In the genomic region with DNA sequence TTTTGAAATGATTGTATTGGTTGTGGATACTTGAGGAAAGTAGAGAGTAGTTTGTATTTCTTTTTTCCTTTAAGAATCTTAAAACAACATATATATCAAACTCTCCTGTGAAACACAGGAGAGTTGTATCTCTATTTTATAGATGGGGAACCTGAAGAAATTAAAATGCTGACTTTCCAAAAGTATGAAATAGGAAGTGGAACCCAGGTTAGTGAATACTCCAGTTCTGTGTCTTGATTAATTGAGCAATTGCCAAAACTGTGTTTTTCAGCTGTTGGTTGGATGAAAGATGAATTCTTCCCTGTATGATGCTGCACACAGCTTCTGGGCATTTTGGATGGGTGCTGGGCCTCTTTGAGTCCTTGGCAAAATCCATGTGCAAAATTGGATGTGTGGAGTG, we compare ENCODE assay signal across 18 cellular contexts.
DNase-seq lines count a peak whose midpoint lies in the region; ATAC-seq and TF ChIP-seq lines count a peak whose summit lies in the region.
"Had no signal": no experiment of that assay in that cellular context is flagged by ENCODE, and none has a peak within 500 bp of the region (broad histone marks: within the 10 kb centered on the region; RNA-seq: fewer than 3 reads in every experiment).

No MANE protein-coding gene starts in this region.

- no peaks in the 10 kb centered on the region for H3K27me3 ChIP-seq in CD4-positive, CD25-positive, alpha-beta regulatory T cell (ENCODE audit: control insufficient read depth, insufficient read depth, low read length)
- H3K27me3 ChIP-seq in OCI-LY1 (ENCODE audit: insufficient read depth, low read length): no peaks in the 10 kb centered on the region
- no peaks in the 10 kb centered on the region for H3K27me3 ChIP-seq in adrenal gland

- H3K9me3 ChIP-seq in CD4-positive, CD25-positive, alpha-beta regulatory T cell (ENCODE audit: control insufficient read depth in 2 of 2, low read length in 2 of 2): no peaks in the 10 kb centered on the region
- H3K9me3 ChIP-seq in OCI-LY1 (ENCODE audit: low read length) (no peaks in the 10 kb centered on the region), adrenal gland (replicated peaks in 1 of 3) (no peaks in the 10 kb centered on the region)
- H3K9me3 ChIP-seq: A549, Caco-2, SK-N-SH had no signal

- no peak overlapping the region for H3K4me3 Mint-ChIP-seq in activated CD4-positive, alpha-beta memory T cell treated with anti-CD3 and anti-CD28 coated beads for 36 hours
- no peak overlapping the region for H3K4me3 Mint-ChIP-seq in activated CD4-positive, alpha-beta memory T cell treated with anti-CD3 and anti-CD28 coated beads, Interleukin-2, amount 10 ng/mL, durations not matched to agents 7 days and 5 days
- H3K4me3 Mint-ChIP-seq in CD4-positive, CD25-positive, alpha-beta regulatory T cell: peak overlapping the region in 2 of 4 donors; percentile 6 to 40
- H3K4me3 Mint-ChIP-seq: HFFc6 had no signal

- no peak for DNase-seq in activated CD4-positive, alpha-beta memory T cell treated with anti-CD3 and anti-CD28 coated beads for 36 hours
- no peak for DNase-seq in activated CD4-positive, alpha-beta memory T cell treated with anti-CD3 and anti-CD28 coated beads, Interleukin-2, amount 10 ng/mL, durations not matched to agents 7 days and 5 days
- DNase-seq in CD4-positive, CD25-positive, alpha-beta regulatory T cell: no peak
- DNase-seq in myocyte (ENCODE audit: low read depth): peak; percentile 15
- DNase-seq in adrenal gland: no peak
- DNase-seq: C1 segment of cervical spinal cord, Caco-2, DMS153, EL, HFFc6, NCI-H1436 treated with DMSO at 0.1 percent for 48 hours, NCI-H2081, NCI-H524, SHP77, SK-N-SH had no signal

- no peak overlapping the region for H3K27ac ChIP-seq in CD4-positive, CD25-positive, alpha-beta regulatory T cell (ENCODE audit: insufficient read depth, low read length, poor library complexity, severe bottlenecking)
- H3K27ac ChIP-seq in OCI-LY1 (ENCODE audit: low read depth, low read length, poor library complexity, severe bottlenecking) (peak overlapping the region; percentile 69), adrenal gland (no peak overlapping the region)
- H3K27ac ChIP-seq: A549 had no signal

- H3K36me3 Mint-ChIP-seq in activated CD4-positive, alpha-beta memory T cell treated with anti-CD3 and anti-CD28 coated beads for 36 hours: no peaks in the 10 kb centered on the region
- no peaks in the 10 kb centered on the region for H3K36me3 Mint-ChIP-seq in activated CD4-positive, alpha-beta memory T cell treated with anti-CD3 and anti-CD28 coated beads, Interleukin-2, amount 10 ng/mL, durations not matched to agents 7 days and 5 days (ENCODE audit: low read depth)
- no peaks in the 10 kb centered on the region for H3K36me3 Mint-ChIP-seq in CD4-positive, CD25-positive, alpha-beta regulatory T cell

- CTCF ChIA-PET in activated CD4-positive, alpha-beta memory T cell treated with anti-CD3 and anti-CD28 coated beads for 36 hours (lab: Charles Lee): no interaction called here
- CTCF ChIA-PET in activated CD4-positive, alpha-beta memory T cell treated with anti-CD3 and anti-CD28 coated beads, Interleukin-2, amount 10 ng/mL, durations not matched to agents 7 days and 5 days (lab: Charles Lee): no interaction called here

- no peaks in the 10 kb centered on the region for H3F3A ChIP-seq in OCI-LY1 (ENCODE audit: insufficient read depth, low read length)

- no peaks in the 10 kb centered on the region for H3K9me2 ChIP-seq in OCI-LY1 (ENCODE audit: low read depth, low read length)
- H3K9me2 ChIP-seq: SK-N-SH had no signal

- H2AFZ ChIP-seq in OCI-LY1 (ENCODE audit: low read length): no peak overlapping the region

- no peaks in the 10 kb centered on the region for H3K36me3 ChIP-seq in CD4-positive, CD25-positive, alpha-beta regulatory T cell (ENCODE audit: control insufficient read depth, insufficient read depth, low read length)
- H3K36me3 ChIP-seq in OCI-LY1 (ENCODE audit: insufficient read depth, low read length) (no peaks in the 10 kb centered on the region), adrenal gland (replicated peaks in 1 of 2) (no peaks in the 10 kb centered on the region)

- TF ChIP-seq CTCF in OCI-LY1 (IDR thresholded peaks at IDR 0.05; ENCODE audit: low read length) (no peak), adrenal gland (IDR thresholded peaks at IDR 0.05) (no peak)

- no peak overlapping the region for H3K4me2 ChIP-seq in OCI-LY1 (ENCODE audit: low read length)
- H3K4me2 ChIP-seq: A549, SK-N-SH had no signal

- no peak overlapping the region for H3K9ac ChIP-seq in OCI-LY1 (ENCODE audit: low read length)
- H3K9ac ChIP-seq: SK-N-SH had no signal

- peaks cover 96% of the 10 kb centered on the region for H3K79me2 ChIP-seq in OCI-LY1 (ENCODE audit: insufficient read depth, low read length)

- intact Hi-C loops in activated CD4-positive, alpha-beta memory T cell treated with anti-CD3 and anti-CD28 coated beads for 36 hours (cut with micrococcal nuclease): no loop called here
- intact Hi-C loops in adrenal gland (cut with DNase I): no loop called here

- no peak for ATAC-seq in CD4-positive, CD25-positive, alpha-beta regulatory T cell (ENCODE audit: low read depth in 2 of 2)
- ATAC-seq in HG03108 (IDR thresholded peaks at IDR 0.05; ENCODE audit: unreplicated experiment): no peak
- ATAC-seq: A549 had no signal

- peak overlapping the region; percentile 76 for H3K27ac Mint-ChIP-seq in activated CD4-positive, alpha-beta memory T cell treated with anti-CD3 and anti-CD28 coated beads for 36 hours
- no peak overlapping the region for H3K27ac Mint-ChIP-seq in activated CD4-positive, alpha-beta memory T cell treated with anti-CD3 and anti-CD28 coated beads, Interleukin-2, amount 10 ng/mL, durations not matched to agents 7 days and 5 days
- peak overlapping the region; percentile 40 to 70 (median 67) for H3K27ac Mint-ChIP-seq in CD4-positive, CD25-positive, alpha-beta regulatory T cell
- H3K27ac Mint-ChIP-seq: HFFc6 had no signal

- no peaks in the 10 kb centered on the region for H3K27me3 Mint-ChIP-seq in activated CD4-positive, alpha-beta memory T cell treated with anti-CD3 and anti-CD28 coated beads for 36 hours
- no peaks in the 10 kb centered on the region for H3K27me3 Mint-ChIP-seq in activated CD4-positive, alpha-beta memory T cell treated with anti-CD3 and anti-CD28 coated beads, Interleukin-2, amount 10 ng/mL, durations not matched to agents 7 days and 5 days
- H3K27me3 Mint-ChIP-seq in CD4-positive, CD25-positive, alpha-beta regulatory T cell: no peaks in the 10 kb centered on the region

- peaks cover 48% of the 10 kb centered on the region for H3K4me1 ChIP-seq in CD4-positive, CD25-positive, alpha-beta regulatory T cell (ENCODE audit: control insufficient read depth, insufficient read depth, low read length, poor library complexity, severe bottlenecking)
- H3K4me1 ChIP-seq in OCI-LY1 (ENCODE audit: insufficient read depth, low read length, severe bottlenecking) (peaks cover 81% of the 10 kb centered on the region), adrenal gland (replicated peaks in 1 of 2) (peaks cover 0 to 11% of the 10 kb centered on the region in 2 donors)
- H3K4me1 ChIP-seq: Caco-2 had no signal

- POLR2A ChIA-PET in activated CD4-positive, alpha-beta memory T cell treated with anti-CD3 and anti-CD28 coated beads for 36 hours (lab: Charles Lee): no interaction called here
- POLR2A ChIA-PET in activated CD4-positive, alpha-beta memory T cell treated with anti-CD3 and anti-CD28 coated beads, Interleukin-2, amount 10 ng/mL, durations not matched to agents 7 days and 5 days (lab: Charles Lee): no interaction called here

- no peak overlapping the region for H3K4me3 ChIP-seq in CD4-positive, CD25-positive, alpha-beta regulatory T cell (ENCODE audit: low read depth, low read length)
- H3K4me3 ChIP-seq in OCI-LY1 (ENCODE audit: low read depth, low read length, poor library complexity, severe bottlenecking) (no peak overlapping the region), adrenal gland (no peak overlapping the region)
- H3K4me3 ChIP-seq: A549 had no signal

- no peaks in the 10 kb centered on the region for H3K9me3 Mint-ChIP-seq in activated CD4-positive, alpha-beta memory T cell treated with anti-CD3 and anti-CD28 coated beads for 36 hours
- no peaks in the 10 kb centered on the region for H3K9me3 Mint-ChIP-seq in activated CD4-positive, alpha-beta memory T cell treated with anti-CD3 and anti-CD28 coated beads, Interleukin-2, amount 10 ng/mL, durations not matched to agents 7 days and 5 days
- H3K9me3 Mint-ChIP-seq in CD4-positive, CD25-positive, alpha-beta regulatory T cell: no peaks in the 10 kb centered on the region

- peaks cover 78% of the 10 kb centered on the region for H3K4me1 Mint-ChIP-seq in activated CD4-positive, alpha-beta memory T cell treated with anti-CD3 and anti-CD28 coated beads for 36 hours (ENCODE audit: low read depth)
- H3K4me1 Mint-ChIP-seq in activated CD4-positive, alpha-beta memory T cell treated with anti-CD3 and anti-CD28 coated beads, Interleukin-2, amount 10 ng/mL, durations not matched to agents 7 days and 5 days: peaks cover 52% of the 10 kb centered on the region
- peaks cover 49 to 93% (median 66%) of the 10 kb centered on the region in 4 donors for H3K4me1 Mint-ChIP-seq in CD4-positive, CD25-positive, alpha-beta regulatory T cell

- no peak for TF ChIP-seq POLR2A in adrenal gland (IDR thresholded peaks at IDR 0.05)

- H4K20me1 ChIP-seq in OCI-LY1 (ENCODE audit: insufficient read depth, low read length): 0 out of 2 replicates have a peak, but pooled peaks cover 4% of the 10 kb centered on the region
